In the genomic region with DNA sequence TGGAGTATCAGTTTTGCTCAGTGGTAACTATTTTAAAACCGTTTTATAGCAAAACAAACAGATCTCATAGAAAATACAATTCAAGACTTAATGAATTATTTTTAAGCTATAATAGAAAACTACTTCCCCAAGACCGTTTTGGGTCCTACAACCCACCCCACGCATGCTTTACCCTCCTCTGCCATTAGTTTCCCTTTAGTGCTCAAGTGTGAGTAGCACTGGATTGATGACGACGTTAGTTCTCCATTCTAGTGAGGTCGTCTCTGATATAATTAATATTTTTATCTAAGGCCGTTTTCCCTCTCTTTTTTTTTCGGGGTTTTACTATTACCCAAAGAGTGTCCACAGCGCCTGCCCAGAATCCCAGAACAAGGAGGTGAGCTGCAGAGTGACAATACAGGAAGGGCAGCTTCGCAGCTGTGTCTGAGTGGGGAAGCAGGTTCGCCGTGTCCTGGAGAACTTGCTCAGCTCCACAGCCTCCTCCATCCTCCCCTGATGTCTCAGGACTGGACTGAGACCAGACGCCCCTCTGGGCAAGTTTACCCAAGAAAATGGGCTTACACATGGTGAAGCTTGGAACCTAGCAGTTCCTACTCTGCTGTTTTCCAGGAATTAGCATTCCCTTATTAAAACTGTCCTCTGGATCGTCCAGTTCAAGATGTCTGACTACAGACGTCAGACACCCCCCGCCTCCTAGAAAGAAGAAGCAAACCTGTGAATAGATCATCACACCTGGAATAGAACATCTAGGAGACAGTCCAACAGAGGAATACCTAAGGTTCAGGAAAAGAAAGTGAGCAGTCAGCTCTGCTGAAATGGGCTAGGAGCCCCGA, we compare ENCODE assay signal across 8 cellular contexts. TPM values are rescaled to one million over a fixed set of nuclear protein-coding genes. Genes with fewer than 3 reads are reported as not detected.
DNase-seq lines count a peak whose midpoint lies in the region; ATAC-seq, FAIRE-seq and TF ChIP-seq lines count a peak whose summit lies in the region.

No MANE protein-coding gene starts in this region.

- H3K36me3 ChIP-seq in hepatocyte (replicated peaks; ENCODE audit: insufficient read depth, low read depth), result no peaks in the 10 kb centered on the region
- no peaks in the 10 kb centered on the region for H3K36me3 ChIP-seq in small intestine (ENCODE audit: control insufficient read depth in 2 of 2, insufficient read depth in 2 of 2, low read length in 2 of 2)

- no peak for TF ChIP-seq CTCF in hepatocyte (IDR thresholded peaks at IDR 0.05; ENCODE audit: poor library complexity)

- H3K27ac Mint-ChIP-seq in activated CD8-positive, alpha-beta T cell treated with anti-CD3 and anti-CD28 coated beads, Interleukin-2, amount 10 ng/mL, durations not matched to agents 7 days and 5 days, result no peak overlapping the region

- H3K27me3 ChIP-seq in hepatocyte (peaks cover 28% of the 10 kb centered on the region), small intestine (ENCODE audit: control insufficient read depth in 2 of 2, insufficient read depth in 2 of 2, low read length in 2 of 2) (no peaks in the 10 kb centered on the region)

- peak overlapping the region; percentile 85 for H2AFZ ChIP-seq in hepatocyte

- H3K36me3 Mint-ChIP-seq in activated CD8-positive, alpha-beta T cell treated with anti-CD3 and anti-CD28 coated beads, Interleukin-2, amount 10 ng/mL, durations not matched to agents 7 days and 5 days (ENCODE audit: low read depth), result no peaks in the 10 kb centered on the region

- H3K27ac ChIP-seq in hepatocyte (no peak overlapping the region), small intestine (ENCODE audit: low read depth in 1 of 2, low read length in 1 of 2) (no peak overlapping the region)

- FAIRE-seq in small intestine (lab: Jason Lieb, UNC), result no peak

- H3K4me3 ChIP-seq in hepatocyte (peak overlapping the region; percentile 41), small intestine (ENCODE audit: low read depth in 1 of 2, low read length in 2 of 2) (peak overlapping the region in 1 of 2 donors; percentile 31)

- POLR2A ChIA-PET in activated CD8-positive, alpha-beta T cell treated with anti-CD3 and anti-CD28 coated beads, Interleukin-2, amount 10 ng/mL, durations not matched to agents 7 days and 5 days (lab: Charles Lee), result interaction anchor here (1.1 to 1.2 kb wide), 2 partner anchors 32 to 169 kb away, joined by 3 to 6 read pairs; a partner anchor contains a TSS
- POLR2A ChIA-PET in HEK293T (lab: Yijun Ruan, JAX), result interaction anchor here (1.8 kb wide), 1 partner anchor 175 kb away, joined by 8 read pairs; a partner anchor contains a TSS

- peaks cover 49% of the 10 kb centered on the region for H3K27me3 Mint-ChIP-seq in activated CD8-positive, alpha-beta T cell treated with anti-CD3 and anti-CD28 coated beads, Interleukin-2, amount 10 ng/mL, durations not matched to agents 7 days and 5 days (ENCODE audit: low read depth)

- H3K9me2 ChIP-seq in hepatocyte (replicated peaks; ENCODE audit: insufficient read depth), result no peaks in the 10 kb centered on the region

- H3K4me1 ChIP-seq in hepatocyte (ENCODE audit: insufficient read depth) (no peaks in the 10 kb centered on the region), small intestine (ENCODE audit: control insufficient read depth in 2 of 2, insufficient read depth in 1 of 2, low read depth in 1 of 2, low read length in 1 of 2) (no peaks in the 10 kb centered on the region)

- peak; percentile 34 for ATAC-seq in HG03354 (IDR thresholded peaks at IDR 0.05; ENCODE audit: poor library complexity, severe bottlenecking, unreplicated experiment)
- no peak for ATAC-seq in activated CD8-positive, alpha-beta T cell treated with anti-CD3 and anti-CD28 coated beads, Interleukin-2, amount 10 ng/mL, durations not matched to agents 7 days and 5 days

- no peaks in the 10 kb centered on the region for H3K9me3 ChIP-seq in hepatocyte (ENCODE audit: low read depth)
- H3K9me3 ChIP-seq in small intestine (ENCODE audit: control insufficient read depth, low read depth), result no peaks in the 10 kb centered on the region

- DNase-seq in ELF-1 (ENCODE audit: low read depth, low spot score) (peak; percentile 23), hepatocyte (ENCODE audit: low spot score) (no peak), small intestine (peak; percentile 16), NCI-H1694 (lab: John Stamatoyannopoulos, UW) (no peak), NCI-H1092 (lab: John Stamatoyannopoulos, UW) (no peak), HEK293T (ENCODE audit: extremely low spot score) (no peak)
- no peak for DNase-seq in activated CD8-positive, alpha-beta T cell treated with anti-CD3 and anti-CD28 coated beads, Interleukin-2, amount 10 ng/mL, durations not matched to agents 7 days and 5 days

- H3K4me3 Mint-ChIP-seq in activated CD8-positive, alpha-beta T cell treated with anti-CD3 and anti-CD28 coated beads, Interleukin-2, amount 10 ng/mL, durations not matched to agents 7 days and 5 days, result peak overlapping the region; percentile 78

- no peaks in the 10 kb centered on the region for H3K9me3 Mint-ChIP-seq in activated CD8-positive, alpha-beta T cell treated with anti-CD3 and anti-CD28 coated beads, Interleukin-2, amount 10 ng/mL, durations not matched to agents 7 days and 5 days (ENCODE audit: insufficient read depth)

- peak overlapping the region; percentile 93 for H3K4me2 ChIP-seq in hepatocyte

- H3K4me1 Mint-ChIP-seq in activated CD8-positive, alpha-beta T cell treated with anti-CD3 and anti-CD28 coated beads, Interleukin-2, amount 10 ng/mL, durations not matched to agents 7 days and 5 days (ENCODE audit: low read depth), result peaks cover 19% of the 10 kb centered on the region

- WGBS in hepatocyte (ENCODE audit: low lambda C conversion rate, missing lambda C conversion rate), result 49% methylated on average over 17 of the region's 17 CpGs
- WGBS in small intestine, 3 donors, result 17 to 23% (median 18%) methylated on average over 17 of the region's 17 CpGs

- no peaks in the 10 kb centered on the region for H3K79me2 ChIP-seq in hepatocyte

- H4K20me1 ChIP-seq in hepatocyte (ENCODE audit: insufficient read depth, poor library complexity, severe bottlenecking), result no peaks in the 10 kb centered on the region

- CTCF ChIA-PET in activated CD8-positive, alpha-beta T cell treated with anti-CD3 and anti-CD28 coated beads, Interleukin-2, amount 10 ng/mL, durations not matched to agents 7 days and 5 days (lab: Charles Lee), result interaction anchor here (0.7 to 5.3 kb wide), 22 partner anchors 9 to 362 kb away, joined by 3 to 106 read pairs (median 4); a partner anchor contains a TSS
- CTCF ChIA-PET in HEK293T (lab: Yijun Ruan, JAX), result interaction anchor here (0.7 to 1.5 kb wide), 3 partner anchors 10 to 634 kb away, joined by 3 to 4 read pairs (median 3); no protein-coding TSS in a partner anchor

TF ChIP-seq in HEK293T, 16 proteins besides CTCF, POLR2A, EP300 and RAD21:
- no peak for TF ChIP-seq ARNT (IDR thresholded peaks at IDR 0.05)
- TF ChIP-seq, protein P1, sequence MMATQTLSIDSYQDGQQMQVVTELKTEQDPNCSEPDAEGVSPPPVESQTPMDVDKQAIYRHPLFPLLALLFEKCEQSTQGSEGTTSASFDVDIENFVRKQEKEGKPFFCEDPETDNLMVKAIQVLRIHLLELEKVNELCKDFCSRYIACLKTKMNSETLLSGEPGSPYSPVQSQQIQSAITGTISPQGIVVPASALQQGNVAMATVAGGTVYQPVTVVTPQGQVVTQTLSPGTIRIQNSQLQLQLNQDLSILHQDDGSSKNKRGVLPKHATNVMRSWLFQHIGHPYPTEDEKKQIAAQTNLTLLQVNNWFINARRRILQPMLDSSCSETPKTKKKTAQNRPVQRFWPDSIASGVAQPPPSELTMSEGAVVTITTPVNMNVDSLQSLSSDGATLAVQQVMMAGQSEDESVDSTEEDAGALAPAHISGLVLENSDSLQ (IDR thresholded peaks at IDR 0.05), result no peak
- no peak for TF ChIP-seq SUZ12 (IDR thresholded peaks at IDR 0.05)

RNA-seq across cellular contexts. Expression of a gene that starts 31.9 kb away (rescaled TPM):
- total RNA-seq in activated CD8-positive, alpha-beta T cell treated with anti-CD3 and anti-CD28 coated beads, Interleukin-2, amount 10 ng/mL, durations not matched to agents 7 days and 5 days, result 10 to 100 TPM; 40.0 to 46.6 TPM
- 44.3 and 60.9 TPM in 2 replicates for total RNA-seq in hepatocyte
- 23.7 and 24.0 TPM in 2 replicates for polyA plus RNA-seq in hepatocyte
- polyA plus RNA-seq in small intestine, result 1 to 10 TPM; 7.1 to 9.6 (median 8.9) TPM

Comparison
In these comparisons a context has a peak if more than half of its experiments do, and no peak if none do; other contexts are left out.
1. DNase-seq: peak in ELF-1 (single experiment) and small intestine (single experiment); none in activated CD8-positive, alpha-beta T cell treated with anti-CD3 and anti-CD28 coated beads, Interleukin-2, amount 10 ng/mL, durations not matched to agents 7 days and 5 days (single experiment), hepatocyte (single experiment), NCI-H1694 (single experiment), NCI-H1092 (single experiment) and HEK293T (single experiment).